Comparison of ENCODE assay signal across 8 cellular contexts in the genomic region with DNA sequence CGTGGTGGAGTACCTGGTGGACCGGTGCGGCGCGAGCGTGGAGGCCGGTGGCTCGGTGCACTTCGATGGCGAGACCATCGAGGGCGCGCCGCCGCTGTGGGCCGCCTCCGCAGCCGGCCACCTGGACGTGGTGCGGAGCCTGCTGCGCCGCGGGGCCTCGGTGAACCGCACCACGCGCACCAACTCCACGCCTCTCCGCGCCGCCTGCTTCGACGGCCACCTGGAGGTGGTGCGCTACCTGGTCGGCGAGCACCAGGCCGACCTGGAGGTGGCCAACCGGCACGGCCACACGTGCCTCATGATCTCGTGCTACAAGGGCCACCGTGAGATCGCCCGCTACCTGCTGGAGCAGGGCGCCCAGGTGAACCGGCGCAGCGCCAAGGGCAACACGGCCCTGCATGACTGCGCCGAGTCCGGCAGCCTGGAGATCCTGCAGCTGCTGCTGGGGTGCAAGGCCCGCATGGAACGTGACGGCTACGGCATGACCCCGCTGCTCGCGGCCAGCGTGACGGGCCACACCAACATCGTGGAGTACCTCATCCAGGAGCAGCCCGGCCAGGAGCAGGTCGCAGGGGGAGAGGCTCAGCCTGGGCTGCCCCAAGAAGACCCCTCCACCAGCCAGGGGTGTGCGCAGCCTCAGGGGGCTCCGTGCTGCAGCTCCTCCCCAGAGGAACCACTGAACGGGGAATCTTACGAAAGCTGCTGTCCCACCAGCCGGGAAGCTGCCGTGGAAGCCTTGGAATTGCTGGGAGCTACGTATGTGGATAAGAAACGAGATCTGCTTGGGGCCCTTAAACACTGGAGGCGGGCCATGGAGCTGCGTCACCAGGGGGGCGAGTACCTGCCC. TPM values are rescaled to one million over a fixed set of nuclear protein-coding genes. Genes with fewer than 3 reads are reported as not detected.
DNase-seq lines count a peak whose midpoint lies in the region; ATAC-seq, FAIRE-seq and TF ChIP-seq lines count a peak whose summit lies in the region.
"Not testable (repeated sequence)": the region's sequence is repeated elsewhere in the genome, so short reads cannot be mapped to it uniquely, and the experiment has no call there.

No MANE protein-coding gene starts in this region.

- peak overlapping the region; percentile 76; the same call in 1 of the 2 replicates for H3K4me3 ChIP-seq in GM08714 (ENCODE audit: low read length)
- peak overlapping the region; percentile 93 for H3K4me3 ChIP-seq in K562
- peak overlapping the region; percentile 52 to 86 (median 78) for H3K4me3 ChIP-seq in fibroblast of lung (replicated peaks in 1 of 4; ENCODE audit: control extremely low read depth in 1 of 4, insufficient read depth in 1 of 4, low read depth in 3 of 4, low read length in 4 of 4)
- peak overlapping the region; percentile 79 for H3K4me3 ChIP-seq in lower leg skin (ENCODE audit: low read depth, poor library complexity, severe bottlenecking)
- H3K4me3 ChIP-seq in prostate gland, result peak overlapping the region; percentile 92 to 94
- H3K4me3 ChIP-seq in upper lobe of right lung, result peak overlapping the region; percentile 88

- not testable (repeated sequence) for H3K9me3 ChIP-seq in K562 (replicated peaks; ENCODE audit: control insufficient read depth, insufficient read depth, low read depth, low read length); fibroblast of lung (ENCODE audit: control insufficient read depth, insufficient read depth, low read depth, low read length); prostate gland; upper lobe of right lung

- in situ Hi-C loops in K562 (cut with MboI), result loop anchor here (5.0 to 10.0 kb wide), 2 partner anchors 60 to 217 kb away; no protein-coding TSS in a partner anchor

- DNase-seq in NCI-H69 (lab: John Stamatoyannopoulos, UW) (peak; percentile 48), K562 (ENCODE audit: extremely low read depth in 1 of 4, low spot score in 3 of 4) (peak in 2 of 4 experiments; percentile 33 to 35), upper lobe of right lung (peak; percentile 67)
- DNase-seq in activated CD4-positive, alpha-beta T cell treated with anti-CD3 and anti-CD28 coated beads, Interleukin-2, amount 10 ng/mL, durations not matched to agents 7 days and 5 days; fibroblast of lung (ENCODE audit: low read depth in 2 of 2); lower leg skin (ENCODE audit: low spot score in 2 of 2); prostate gland (ENCODE audit: low spot score): not testable (repeated sequence)

- H3K9me1 ChIP-seq in K562 (ENCODE audit: control insufficient read depth, insufficient read depth, low read length), result not testable (repeated sequence)

- H3K27ac Mint-ChIP-seq in activated CD4-positive, alpha-beta T cell treated with anti-CD3 and anti-CD28 coated beads, Interleukin-2, amount 10 ng/mL, durations not matched to agents 7 days and 5 days, result peak overlapping the region; percentile 87

- H3K4me1 ChIP-seq in K562 (replicated peaks in 1 of 2; ENCODE audit: control insufficient read depth in 2 of 2, insufficient read depth in 2 of 2, low read length in 2 of 2) (peaks cover 14 to 52% of the 10 kb centered on the region in 2 experiments), prostate gland (replicated peaks) (peaks cover 21% of the 10 kb centered on the region), upper lobe of right lung (peaks cover 27% of the 10 kb centered on the region)
- H3K4me1 ChIP-seq in fibroblast of lung (ENCODE audit: control insufficient read depth, extremely low read depth, insufficient read depth, low read length), result not testable (repeated sequence)

- H3K79me2 ChIP-seq in K562 (ENCODE audit: control insufficient read depth, insufficient read depth, low read length), result peaks cover 53% of the 10 kb centered on the region
- H3K79me2 ChIP-seq in fibroblast of lung (ENCODE audit: control insufficient read depth, insufficient read depth, low read length), result peaks cover 39% of the 10 kb centered on the region

- peak overlapping the region; percentile 95 to 100 for H3K9ac ChIP-seq in K562 (ENCODE audit: insufficient read depth in 1 of 2, low read depth in 2 of 2, low read length in 2 of 2)
- H3K9ac ChIP-seq in fibroblast of lung (ENCODE audit: insufficient read depth, low read length), result peak overlapping the region; percentile 96

- H3K4me2 ChIP-seq in K562 (ENCODE audit: insufficient read depth, low read length) (peak overlapping the region; percentile 88), fibroblast of lung (ENCODE audit: extremely low read depth, insufficient read depth, low read length) (peak overlapping the region; percentile 80)

- not testable (repeated sequence) for H3K27me3 ChIP-seq in K562 (ENCODE audit: control insufficient read depth in 2 of 2, insufficient read depth in 2 of 2, low read length in 2 of 2); fibroblast of lung (ENCODE audit: control insufficient read depth, insufficient read depth, low read length); prostate gland (replicated peaks; ENCODE audit: insufficient read depth); upper lobe of right lung

- H2AFZ ChIP-seq in K562 (ENCODE audit: low read depth, low read length) (peak overlapping the region; percentile 68), fibroblast of lung (ENCODE audit: low read length) (peak overlapping the region; percentile 85)

- peaks cover 37% of the 10 kb centered on the region for H3K4me1 Mint-ChIP-seq in activated CD4-positive, alpha-beta T cell treated with anti-CD3 and anti-CD28 coated beads, Interleukin-2, amount 10 ng/mL, durations not matched to agents 7 days and 5 days

- TF ChIP-seq POLR2A in K562 (conservative IDR thresholded peaks at IDR 0.05); lower leg skin (IDR thresholded peaks at IDR 0.05); prostate gland (IDR thresholded peaks at IDR 0.05): not testable (repeated sequence)

- CTCF ChIA-PET in activated CD4-positive, alpha-beta T cell treated with anti-CD3 and anti-CD28 coated beads, Interleukin-2, amount 10 ng/mL, durations not matched to agents 7 days and 5 days (lab: Charles Lee), result interaction anchor here (0.6 to 3.3 kb wide), 17 partner anchors 9 to 233 kb away, joined by 3 to 105 read pairs (median 7); partner anchors contain the start of genes DPP9, PLIN3 and TICAM1
- CTCF ChIA-PET in K562 (lab: Yijun Ruan, JAX; ENCODE audit: low intra/inter-chr PET ratio), result interaction anchor here (2.3 kb wide), 1 partner anchor 59 kb away, joined by 28 read pairs; no protein-coding TSS in a partner anchor

- peaks cover 19% of the 10 kb centered on the region for H4K20me1 ChIP-seq in K562 (replicated peaks; ENCODE audit: control insufficient read depth, insufficient read depth, low read length)
- not testable (repeated sequence) for H4K20me1 ChIP-seq in fibroblast of lung (ENCODE audit: control insufficient read depth, extremely low read depth, insufficient read depth, low read length)

- not testable (repeated sequence) for TF ChIP-seq CTCF in K562 (IDR thresholded peaks at IDR 0.05 in 2 of 3, conservative IDR thresholded peaks at IDR 0.05 in 1 of 3; ENCODE audit: insufficient read depth in 2 of 3, low read depth in 1 of 3, low read length in 3 of 3); fibroblast of lung (conservative IDR thresholded peaks at IDR 0.05 in 1 of 2, IDR thresholded peaks at IDR 0.05 in 1 of 2; ENCODE audit: low read depth in 1 of 2, low read length in 2 of 2); lower leg skin (IDR thresholded peaks at IDR 0.05); prostate gland (IDR thresholded peaks at IDR 0.05); upper lobe of right lung (IDR thresholded peaks at IDR 0.05)

- H3K36me3 Mint-ChIP-seq in activated CD4-positive, alpha-beta T cell treated with anti-CD3 and anti-CD28 coated beads, Interleukin-2, amount 10 ng/mL, durations not matched to agents 7 days and 5 days (ENCODE audit: low read depth), result peaks cover 36% of the 10 kb centered on the region

- not testable (repeated sequence) for FAIRE-seq in K562 (lab: Jason Lieb, UNC)

- ATAC-seq in K562, upper lobe of right lung: not testable (repeated sequence)

- peak overlapping the region; percentile 76 for H3K4me3 Mint-ChIP-seq in activated CD4-positive, alpha-beta T cell treated with anti-CD3 and anti-CD28 coated beads, Interleukin-2, amount 10 ng/mL, durations not matched to agents 7 days and 5 days

- POLR2A ChIA-PET in activated CD4-positive, alpha-beta T cell treated with anti-CD3 and anti-CD28 coated beads, Interleukin-2, amount 10 ng/mL, durations not matched to agents 7 days and 5 days (lab: Charles Lee), result not testable (repeated sequence)
- POLR2A ChIA-PET in K562 (lab: Yijun Ruan, JAX), result interaction anchor here (0.8 to 1.4 kb wide), 5 partner anchors 8 to 70 kb away, joined by 3 to 10 read pairs (median 8); no protein-coding TSS in a partner anchor

- intact Hi-C loops in K562 (cut with micrococcal nuclease); lower leg skin (cut with DNase I; ENCODE audit: low total_unique reads); upper lobe of right lung (cut with DNase I): not testable (repeated sequence)
- intact Hi-C loops in prostate gland (cut with DNase I), result loop anchor here (5.0 kb wide), 1 partner anchor 60 kb away; no protein-coding TSS in a partner anchor

- not testable (repeated sequence) for BruUV-seq in K562 (replicated peaks; lab: Mats Ljungman, UMichigan)

- not testable (repeated sequence) for TF ChIP-seq EP300 in K562 (IDR thresholded peaks at IDR 0.05; ENCODE audit: low read length)

- TF ChIP-seq RAD21 in K562 (CRISPR knock-in tag; conservative IDR thresholded peaks at IDR 0.05 in 1 of 2, IDR thresholded peaks at IDR 0.05 in 1 of 2), result not testable (repeated sequence)

- H3K36me3 ChIP-seq in K562 (ENCODE audit: control insufficient read depth, insufficient read depth, low read length), result peaks cover 47% of the 10 kb centered on the region; the same call in 2 of the 3 replicates
- peaks cover 18% of the 10 kb centered on the region for H3K36me3 ChIP-seq in fibroblast of lung (ENCODE audit: control insufficient read depth, insufficient read depth, low read length)
- H3K36me3 ChIP-seq in prostate gland, result not testable (repeated sequence)
- peaks cover 44% of the 10 kb centered on the region for H3K36me3 ChIP-seq in upper lobe of right lung

- not testable (repeated sequence) for H3K9me3 Mint-ChIP-seq in activated CD4-positive, alpha-beta T cell treated with anti-CD3 and anti-CD28 coated beads, Interleukin-2, amount 10 ng/mL, durations not matched to agents 7 days and 5 days

- not testable (repeated sequence) for H3K27me3 Mint-ChIP-seq in activated CD4-positive, alpha-beta T cell treated with anti-CD3 and anti-CD28 coated beads, Interleukin-2, amount 10 ng/mL, durations not matched to agents 7 days and 5 days

- under 1% methylated on average over 52 of the region's 75 CpGs for WGBS in K562 (ENCODE audit: insufficient coverage, low coverage, missing lambda C conversion rate)
- WGBS in lower leg skin, 2 donors, result 19 to 24% methylated on average over 17 to 32 of the region's 75 CpGs
- WGBS in prostate gland, result 20% methylated on average over 16 of the region's 75 CpGs

- H3K27ac ChIP-seq in K562 (ENCODE audit: extremely low read depth, low read depth, low read length) (peak overlapping the region; percentile 98), fibroblast of lung (ENCODE audit: insufficient read depth, low read length) (peak overlapping the region; percentile 90), prostate gland (peak overlapping the region; percentile 89 to 90), upper lobe of right lung (peak overlapping the region; percentile 92)

RNA-seq across cellular contexts. Expression of gene FEM1A, which starts 0.7 kb away (rescaled TPM):
- 10 to 100 TPM; 11.9 TPM for total RNA-seq in activated CD4-positive, alpha-beta T cell treated with anti-CD3 and anti-CD28 coated beads, Interleukin-2, amount 10 ng/mL, durations not matched to agents 7 days and 5 days
- 7.0 and 21.1 TPM in 2 replicates for total RNA-seq in K562 (2011; cell fraction: chromatin; rRNA removed; ENCODE audit: low replicate concordance)
- total RNA-seq in K562 (2011; cell fraction: nucleolus; rRNA removed), result 19.5 and 24.3 TPM in 2 replicates
- 12.9 and 14.3 TPM in 2 replicates for total RNA-seq in K562 (2011; cell fraction: nucleoplasm; rRNA removed)
- total RNA-seq in K562 (2014; rRNA removed), result 17.1 and 22.2 TPM in 2 replicates
- 5.9 and 6.8 TPM in 2 replicates for total RNA-seq in K562 (2014; rRNA removed; fragmentation: Illumina TruSeq; extraction: Trizol)
- total RNA-seq in K562 (2015; rRNA removed; fragmentation: Illumina TruSeq; extraction: Trizol), result 10.4 and 10.9 TPM in 2 replicates
- total RNA-seq in K562 (2021), result 18.8 and 19.0 TPM in 2 replicates
- polyA plus RNA-seq in K562 (2011; rRNA removed), result 3.9 and 5.1 TPM in 2 replicates
- polyA plus RNA-seq in K562 (2011; cell fraction: cytosol; rRNA removed), result 4.3 and 9.5 TPM in 2 replicates
- 4.8 and 7.1 TPM in 2 replicates for polyA plus RNA-seq in K562 (2011; cell fraction: nucleus; rRNA removed)
- polyA plus RNA-seq in K562 (2012), result 0.79 and 0.89 TPM in 2 replicates
- polyA plus RNA-seq in K562 (2014; fragmentation: Illumina TruSeq; extraction: Trizol), result 6.3 and 8.2 TPM in 2 replicates
- polyA plus RNA-seq in K562 (2014; fragmentation: Nextera tagmentation; extraction: Ambion mirVana), result under 1 TPM; 0.08 to 0.11 TPM
- polyA plus RNA-seq in K562 (2014; rRNA removed), result 10.2 and 10.7 TPM in 2 replicates
- 7.0 and 7.7 TPM in 2 replicates for polyA minus RNA-seq in K562 (2011; rRNA and poly(A)+ RNA removed)
- polyA minus RNA-seq in K562 (2011; cell fraction: cytosol; rRNA and poly(A)+ RNA removed), result 10.6 and 11.6 TPM in 2 replicates
- polyA minus RNA-seq in K562 (2011; cell fraction: nucleus; rRNA and poly(A)+ RNA removed), result 8.9 and 11.9 TPM in 2 replicates
- 9.5 and 10.1 TPM in 2 replicates for total RNA-seq in fibroblast of lung
- polyA plus RNA-seq in fibroblast of lung, result 3.2 and 4.1 TPM in 2 replicates
- 0.71 and 0.72 TPM in 2 replicates for polyA plus RNA-seq in fibroblast of lung (2012)
- 6.5 and 7.0 TPM in 2 replicates for polyA minus RNA-seq in fibroblast of lung (ENCODE audit: low replicate concordance)
- 10 to 100 TPM; 46.4 to 55.3 (median 49.9) TPM for total RNA-seq in lower leg skin
- 10 to 100 TPM; 20.7 to 30.4 TPM for total RNA-seq in prostate gland
- 12.4 TPM for total RNA-seq in upper lobe of right lung

RNA-seq across cellular contexts. Expression of gene TICAM1, which starts 39.3 kb away (rescaled TPM):
- 10 to 100 TPM; 18.6 to 19.2 TPM for total RNA-seq in activated CD4-positive, alpha-beta T cell treated with anti-CD3 and anti-CD28 coated beads, Interleukin-2, amount 10 ng/mL, durations not matched to agents 7 days and 5 days
- total RNA-seq in K562 (2011; cell fraction: chromatin; rRNA removed; ENCODE audit: low replicate concordance), result 3.7 and 10.7 TPM in 2 replicates
- total RNA-seq in K562 (2011; cell fraction: nucleolus; rRNA removed), result 4.2 and 4.7 TPM in 2 replicates
- 2.7 and 3.1 TPM in 2 replicates for total RNA-seq in K562 (2011; cell fraction: nucleoplasm; rRNA removed)
- total RNA-seq in K562 (2014; rRNA removed) (1.5 and 2.7 TPM in 2 replicates), K562 (2014; rRNA removed; fragmentation: Illumina TruSeq; extraction: Trizol) (0.77 and 0.98 TPM in 2 replicates), K562 (2015; rRNA removed; fragmentation: Illumina TruSeq; extraction: Trizol) (2.1 and 2.8 TPM in 2 replicates), K562 (2021) (11.5 and 11.6 TPM in 2 replicates), fibroblast of lung (2.1 and 4.1 TPM in 2 replicates), lower leg skin (10 to 100 TPM in 3 of 4 donors, 1 to 10 TPM in 1; 8.0 to 34.4 (median 15.3) TPM), prostate gland (1 to 10 TPM; 8.3 to 9.1 TPM), upper lobe of right lung (16.6 TPM)
- polyA plus RNA-seq in K562 (2011; rRNA removed) (0.47 and 1.2 TPM in 2 replicates), K562 (2014; fragmentation: Illumina TruSeq; extraction: Trizol) (3.1 and 7.1 TPM in 2 replicates), K562 (2014; fragmentation: Nextera tagmentation; extraction: Ambion mirVana) (under 1 TPM; 0.07 to 0.11 TPM), K562 (2014; rRNA removed) (4.7 and 5.7 TPM in 2 replicates), fibroblast of lung (0.65 and 0.77 TPM in 2 replicates)
- polyA plus RNA-seq in K562 (2011; cell fraction: cytosol; rRNA removed), result 1.2 and 1.9 TPM in 2 replicates
- polyA plus RNA-seq in K562 (2011; cell fraction: nucleus; rRNA removed), result 1.5 and 3.1 TPM in 2 replicates
- polyA plus RNA-seq in K562 (2012), result 6.6 and 8.4 TPM in 2 replicates
- 0.45 and 0.60 TPM in 2 replicates for polyA minus RNA-seq in K562 (2011; rRNA and poly(A)+ RNA removed)
- 4.6 and 6.3 TPM in 2 replicates for polyA minus RNA-seq in K562 (2011; cell fraction: cytosol; rRNA and poly(A)+ RNA removed)
- 1.2 and 1.5 TPM in 2 replicates for polyA minus RNA-seq in K562 (2011; cell fraction: nucleus; rRNA and poly(A)+ RNA removed)
- polyA plus RNA-seq in fibroblast of lung (2012), result 10.8 and 12.8 TPM in 2 replicates
- 4.5 and 6.8 TPM in 2 replicates for polyA minus RNA-seq in fibroblast of lung (ENCODE audit: low replicate concordance)
